ENCODE assay signal across 26 cellular contexts in genomic region chr1:35790670-35791069, GRCh38.
"Had no signal": no experiment of that assay in that cellular context is flagged by ENCODE, and none has a peak within 500 bp of the region (broad histone marks: within the 10 kb centered on the region; RNA-seq: fewer than 3 reads in every experiment).

No MANE protein-coding gene starts in this region.

- H3K4me3 ChIP-seq: psoas muscle, skin epidermis, stomach, thoracic aorta, thyroid gland, tibial nerve, upper lobe of left lung, vagina had no signal

- FAIRE-seq: urothelium cell line had no signal

- DNase-seq: naive thymus-derived CD8-positive, alpha-beta T cell; nephron progenitor cell; nucleus accumbens; posterior cingulate gyrus; psoas muscle; right cardiac atrium; stimulated activated CD4-positive, alpha-beta T cell treated with anti-CD3 and anti-CD28 coated beads, Interleukin-15, amount 100 ng/mL, for 24 hours; stimulated activated CD4-positive, alpha-beta T cell treated with anti-CD3 and anti-CD28 coated beads, Interleukin-2, amount 100 ng/mL, for 24 hours; stimulated activated CD4-positive, alpha-beta T cell treated with anti-CD3 and anti-CD28 coated beads, Interleukin-2, amount 100 ng/mL, for 48 hours; stimulated activated CD4-positive, alpha-beta T cell treated with anti-CD3 and anti-CD28 coated beads, Interleukin-4, amount 100 ng/mL, for 24 hours; stimulated activated naive B cell treated with anti-CD40 and anti-IgM and Interleukin-4, amounts not matched to agents 10 μg/mL and 1 μg/mL and 100 μg/mL, for 72 hours; stimulated activated naive CD4-positive, alpha-beta T cell treated with Interleukin-2 at 50 U/mL for 16 hours; stomach; thyroid gland; trophoblast cell; upper lobe of left lung had no signal

- H3K27me3 ChIP-seq: neutrophil, stomach, thyroid gland, tibial nerve, upper lobe of left lung, vagina had no signal

- H3K79me2 ChIP-seq: parathyroid adenoma had no signal

- H3K9ac ChIP-seq: parathyroid adenoma had no signal

- H3K9me3 ChIP-seq: neutrophil, psoas muscle, stomach, thoracic aorta, thyroid gland, tibial nerve, upper lobe of left lung, vagina had no signal

- H3K4me1 ChIP-seq: parathyroid adenoma, psoas muscle, stomach, thyroid gland, tibial nerve, upper lobe of left lung, vagina had no signal

- ATAC-seq: naive thymus-derived CD8-positive, alpha-beta T cell; natural killer cell treated with Interleukin-12 subunit alpha and Interleukin-12 subunit beta and Interleukin-15 and Interleukin-18, amount 100 ng/mL, for 72 hours; psoas muscle; right cardiac atrium; sciatic nerve; stimulated activated effector memory CD8-positive, alpha-beta T cell treated with anti-CD3 and anti-CD28 coated beads, Interleukin-12 subunit alpha, Interleukin-12 subunit beta, amount 100 ng/mL, for 72 hours; stimulated activated naive B cell treated with anti-CD40 and anti-IgM and Interleukin-4, amounts not matched to agents 10 μg/mL and 1 μg/mL and 100 μg/mL, for 72 hours had no signal

- H3K27ac ChIP-seq: neutrophil, parathyroid adenoma, psoas muscle, skin epidermis, stomach, thoracic aorta, thyroid gland, tibial nerve, upper lobe of left lung, vagina had no signal

- H3K36me3 ChIP-seq: neutrophil, stomach, thoracic aorta, thyroid gland, tibial nerve, upper lobe of left lung, vagina had no signal

- H2AFZ ChIP-seq: parathyroid adenoma had no signal
